14 cellular contexts compared by ENCODE assay signal in genomic region chr16:57643166-57643813, GRCh38. TPM values are rescaled to one million over a fixed set of nuclear protein-coding genes. Genes with fewer than 3 reads are reported as not detected.
DNase-seq lines count a peak whose midpoint lies in the region; ATAC-seq and TF ChIP-seq lines count a peak whose summit lies in the region.
"Had no signal": no experiment of that assay in that cellular context is flagged by ENCODE, and none has a peak within 500 bp of the region (broad histone marks: within the 10 kb centered on the region; RNA-seq: fewer than 3 reads in every experiment).

No MANE protein-coding gene starts in this region.

- H3K9me3 ChIP-seq in mammary epithelial cell (replicated peaks; ENCODE audit: insufficient read depth, low read length) (no peaks in the 10 kb centered on the region), left lung (no peaks in the 10 kb centered on the region), upper lobe of left lung (no peaks in the 10 kb centered on the region), trophoblast cell (ENCODE audit: insufficient read depth, low read depth, low read length) (peaks cover 9% of the 10 kb centered on the region)
- H3K9me3 ChIP-seq: SJCRH30 had no signal

- no peaks in the 10 kb centered on the region for H4K20me1 ChIP-seq in mammary epithelial cell (ENCODE audit: insufficient read depth, low read length)

- H3K9ac ChIP-seq in mammary epithelial cell (ENCODE audit: insufficient read depth, low read length) (no peak overlapping the region), trophoblast cell (ENCODE audit: low read length) (no peak overlapping the region)

- no TSS peak for BruUV-seq in mammary epithelial cell (replicated peaks; lab: Mats Ljungman, UMichigan)

- peaks cover 19% of the 10 kb centered on the region for H3K4me1 Mint-ChIP-seq in activated naive CD8-positive, alpha-beta T cell treated with anti-CD3 and anti-CD28 coated beads, Interleukin-2, amount 10 ng/mL, durations not matched to agents 7 days and 5 days
- H3K4me1 Mint-ChIP-seq in activated naive CD8-positive, alpha-beta T cell treated with anti-CD3 and anti-CD28 coated beads for 36 hours: peaks cover 17% of the 10 kb centered on the region

- H3K4me2 ChIP-seq in mammary epithelial cell (ENCODE audit: insufficient read depth, low read depth, low read length) (peak overlapping the region; percentile 10), trophoblast cell (ENCODE audit: low read length) (no peak overlapping the region)

- no peaks in the 10 kb centered on the region for H3K36me3 Mint-ChIP-seq in activated naive CD8-positive, alpha-beta T cell treated with anti-CD3 and anti-CD28 coated beads, Interleukin-2, amount 10 ng/mL, durations not matched to agents 7 days and 5 days
- no peaks in the 10 kb centered on the region for H3K36me3 Mint-ChIP-seq in activated naive CD8-positive, alpha-beta T cell treated with anti-CD3 and anti-CD28 coated beads for 36 hours

- H3K4ac ChIP-seq in trophoblast cell (ENCODE audit: low read depth, low read length): no peak overlapping the region

- H3K9me3 Mint-ChIP-seq in activated naive CD8-positive, alpha-beta T cell treated with anti-CD3 and anti-CD28 coated beads, Interleukin-2, amount 10 ng/mL, durations not matched to agents 7 days and 5 days: no peaks in the 10 kb centered on the region
- H3K9me3 Mint-ChIP-seq in activated naive CD8-positive, alpha-beta T cell treated with anti-CD3 and anti-CD28 coated beads for 36 hours: no peaks in the 10 kb centered on the region
- H3K9me3 Mint-ChIP-seq: central memory CD8-positive, alpha-beta T cell had no signal

- H2BK120ac ChIP-seq in trophoblast cell (ENCODE audit: insufficient read depth, low read length, poor library complexity): no peak overlapping the region

- WGBS in mammary epithelial cell (ENCODE audit: low coverage, missing lambda C conversion rate): 7% methylated on average over 5 of the region's 7 CpGs
- 27 to 45% methylated on average over 6 to 7 of the region's 7 CpGs for WGBS in upper lobe of left lung, 2 donors
- no CpG with 5 or more reads among the region's 7 CpGs for WGBS in trophoblast cell (ENCODE audit: extremely low coverage, insufficient coverage, insufficient read length)

- no peak overlapping the region for H2BK12ac ChIP-seq in trophoblast cell (ENCODE audit: low read length)

- H3K4me1 ChIP-seq in mammary epithelial cell (ENCODE audit: insufficient read depth, low read length) (peaks cover 71% of the 10 kb centered on the region), left lung (peaks cover 6 to 70% of the 10 kb centered on the region in 2 donors), upper lobe of left lung (peaks cover 60 to 72% (median 64%) of the 10 kb centered on the region in 4 donors), trophoblast cell (ENCODE audit: control insufficient read depth in 1 of 2, insufficient read depth in 2 of 2, low read length in 2 of 2) (peaks cover 9 to 18% of the 10 kb centered on the region in 2 experiments)
- H3K4me1 ChIP-seq: SJCRH30 had no signal

- H2AFZ ChIP-seq in mammary epithelial cell (ENCODE audit: low read depth, low read length) (no peak overlapping the region), trophoblast cell (ENCODE audit: insufficient read depth, low read length, poor library complexity) (no peak overlapping the region)

- H4K12ac ChIP-seq in trophoblast cell (ENCODE audit: low read depth, low read length): no peak overlapping the region

- H3K27me3 Mint-ChIP-seq in activated naive CD8-positive, alpha-beta T cell treated with anti-CD3 and anti-CD28 coated beads, Interleukin-2, amount 10 ng/mL, durations not matched to agents 7 days and 5 days: peaks cover 22% of the 10 kb centered on the region
- peaks cover 9% of the 10 kb centered on the region for H3K27me3 Mint-ChIP-seq in activated naive CD8-positive, alpha-beta T cell treated with anti-CD3 and anti-CD28 coated beads for 36 hours
- H3K27me3 Mint-ChIP-seq: central memory CD8-positive, alpha-beta T cell had no signal

- TF ChIP-seq EP300 in upper lobe of left lung (IDR thresholded peaks at IDR 0.05): no peak

- no peak for DNase-seq in activated naive CD8-positive, alpha-beta T cell treated with anti-CD3 and anti-CD28 coated beads, Interleukin-2, amount 10 ng/mL, durations not matched to agents 7 days and 5 days
- DNase-seq in activated naive CD8-positive, alpha-beta T cell treated with anti-CD3 and anti-CD28 coated beads for 36 hours: no peak
- DNase-seq in mammary epithelial cell: peak; percentile 60
- DNase-seq in left lung: peak in 1 of 2 donors; percentile 62
- DNase-seq in upper lobe of left lung: peak; percentile 61 to 79
- DNase-seq in iPS-NIHi7 (ENCODE audit: extremely low spot score): no peak
- no peak for DNase-seq in trophoblast cell
- DNase-seq: 8988T; NCI-H1417; SJCRH30; stimulated activated naive CD4-positive, alpha-beta T cell treated with Interleukin-2 at 50 U/mL for 16 hours had no signal

- H3K18ac ChIP-seq in trophoblast cell (ENCODE audit: low read length): no peak overlapping the region

- TF ChIP-seq CTCF in mammary epithelial cell (conservative IDR thresholded peaks at IDR 0.05 in 1 of 2, IDR thresholded peaks at IDR 0.05 in 1 of 2; ENCODE audit: extremely low read depth in 1 of 2, insufficient read depth in 1 of 2, low read depth in 1 of 2, low read length in 2 of 2): no peak
- TF ChIP-seq CTCF in left lung (IDR thresholded peaks at IDR 0.05): no peak
- TF ChIP-seq CTCF in upper lobe of left lung (IDR thresholded peaks at IDR 0.05): no peak

- no peak overlapping the region for H2BK5ac ChIP-seq in trophoblast cell (ENCODE audit: low read depth, low read length, poor library complexity)

- H3K4me3 ChIP-seq in mammary epithelial cell (replicated peaks in 1 of 3; ENCODE audit: insufficient read depth in 1 of 3, low read depth in 2 of 3, low read length in 3 of 3): no peak overlapping the region
- no peak overlapping the region for H3K4me3 ChIP-seq in left lung
- no peak overlapping the region for H3K4me3 ChIP-seq in upper lobe of left lung
- H3K4me3 ChIP-seq in trophoblast cell (ENCODE audit: low read depth, low read length): no peak overlapping the region
- H3K4me3 ChIP-seq: GM12878, SJCRH30 had no signal

- H3K27ac ChIP-seq in mammary epithelial cell (ENCODE audit: insufficient read depth, low read depth, low read length) (no peak overlapping the region), left lung (peak overlapping the region in 1 of 2 donors; percentile 37), upper lobe of left lung (peak overlapping the region; percentile 27 to 66 (median 64)), trophoblast cell (ENCODE audit: low read depth, low read length) (no peak overlapping the region)
- H3K27ac ChIP-seq: SJCRH30 had no signal

- POLR2A ChIA-PET in activated naive CD8-positive, alpha-beta T cell treated with anti-CD3 and anti-CD28 coated beads, Interleukin-2, amount 10 ng/mL, durations not matched to agents 7 days and 5 days (lab: Charles Lee): no interaction called here

- H3K27ac Mint-ChIP-seq in activated naive CD8-positive, alpha-beta T cell treated with anti-CD3 and anti-CD28 coated beads, Interleukin-2, amount 10 ng/mL, durations not matched to agents 7 days and 5 days: peak overlapping the region; percentile 43
- no peak overlapping the region for H3K27ac Mint-ChIP-seq in activated naive CD8-positive, alpha-beta T cell treated with anti-CD3 and anti-CD28 coated beads for 36 hours

- no peak overlapping the region for H3K14ac ChIP-seq in trophoblast cell (ENCODE audit: low read length)

- intact Hi-C loops in mammary epithelial cell (cut with micrococcal nuclease) (loop anchor here (2.0 kb wide), 1 partner anchor 14 kb away; the partner anchor contains the start of gene ADGRG1), left lung (cut with DNase I) (no loop called here)

- no peak overlapping the region for H4K8ac ChIP-seq in trophoblast cell (ENCODE audit: low read depth, low read length)

- no peaks in the 10 kb centered on the region for H3K79me1 ChIP-seq in trophoblast cell (ENCODE audit: low read length)

- peaks cover 7% of the 10 kb centered on the region for H3K36me3 ChIP-seq in mammary epithelial cell (ENCODE audit: insufficient read depth, low read length)
- H3K36me3 ChIP-seq in left lung: no peaks in the 10 kb centered on the region
- H3K36me3 ChIP-seq in upper lobe of left lung: peaks cover 0 to 16% (median 0%) of the 10 kb centered on the region in 4 donors
- H3K36me3 ChIP-seq in trophoblast cell (ENCODE audit: control insufficient read depth in 1 of 2, insufficient read depth in 2 of 2, low read length in 2 of 2): peaks cover 25 to 28% of the 10 kb centered on the region in 2 experiments
- H3K36me3 ChIP-seq: SJCRH30 had no signal

- H3K79me2 ChIP-seq in mammary epithelial cell (ENCODE audit: insufficient read depth, low read length): peaks cover 55% of the 10 kb centered on the region
- no peaks in the 10 kb centered on the region for H3K79me2 ChIP-seq in trophoblast cell (ENCODE audit: control insufficient read depth, insufficient read depth, low read length, poor library complexity)

- H3K27me3 ChIP-seq in mammary epithelial cell (ENCODE audit: insufficient read depth, low read length): no peaks in the 10 kb centered on the region
- peaks cover 0 to 18% of the 10 kb centered on the region in 2 donors for H3K27me3 ChIP-seq in left lung
- H3K27me3 ChIP-seq in upper lobe of left lung: no peaks in the 10 kb centered on the region
- no peaks in the 10 kb centered on the region for H3K27me3 ChIP-seq in trophoblast cell (ENCODE audit: insufficient read depth, low read length)

- no peak overlapping the region for H3K4me3 Mint-ChIP-seq in activated naive CD8-positive, alpha-beta T cell treated with anti-CD3 and anti-CD28 coated beads, Interleukin-2, amount 10 ng/mL, durations not matched to agents 7 days and 5 days
- no peak overlapping the region for H3K4me3 Mint-ChIP-seq in activated naive CD8-positive, alpha-beta T cell treated with anti-CD3 and anti-CD28 coated beads for 36 hours
- H3K4me3 Mint-ChIP-seq: central memory CD8-positive, alpha-beta T cell had no signal

- dilution Hi-C loops in mammary epithelial cell (cut with HindIII; ENCODE audit: low sequenced_read_pairs): loop anchor here (5.0 kb wide), 4 partner anchors 44 to 226 kb away; no protein-coding TSS in a partner anchor

- H2AK5ac ChIP-seq in trophoblast cell (ENCODE audit: low read length): no peak overlapping the region

- in situ Hi-C loops in mammary epithelial cell (cut with MboI; ENCODE audit: low sequenced_read_pairs in 2 of 2): no loop called here

- no peak overlapping the region for H4K91ac ChIP-seq in trophoblast cell (ENCODE audit: low read depth, low read length)

- H3K23ac ChIP-seq in trophoblast cell (ENCODE audit: low read length): no peak overlapping the region

- TF ChIP-seq POLR2A in upper lobe of left lung (IDR thresholded peaks at IDR 0.05): no peak

- no peak for ATAC-seq in activated naive CD8-positive, alpha-beta T cell treated with anti-CD3 and anti-CD28 coated beads, Interleukin-2, amount 10 ng/mL, durations not matched to agents 7 days and 5 days (ENCODE audit: low read depth)
- ATAC-seq in left lung (peak; percentile 64), upper lobe of left lung (ENCODE audit: low FRiP score in 2 of 2) (peak in 1 of 2 donors; percentile 28), HG03039 (IDR thresholded peaks at IDR 0.05; ENCODE audit: unreplicated experiment) (no peak)
- ATAC-seq: GM12878 had no signal

- CTCF ChIA-PET in mammary epithelial cell (lab: Charles Lee; ENCODE audit: low non-redundant PET): no interaction called here

RNA-seq across cellular contexts. Expression of gene ADGRG1, which starts 14.9 kb away (rescaled TPM):
- 1 to 10 TPM; 4.3 to 5.6 TPM for total RNA-seq in activated naive CD8-positive, alpha-beta T cell treated with anti-CD3 and anti-CD28 coated beads, Interleukin-2, amount 10 ng/mL, durations not matched to agents 7 days and 5 days
- 1 to 10 TPM; 2.8 to 3.0 TPM for total RNA-seq in activated naive CD8-positive, alpha-beta T cell treated with anti-CD3 and anti-CD28 coated beads for 36 hours
- total RNA-seq in mammary epithelial cell (100 to 1,000 TPM; 195 to 196 TPM), left lung (10 to 100 TPM; 53.2 to 78.4 TPM), upper lobe of left lung (10 to 100 TPM; 34.6 to 89.3 (median 40.4) TPM)
- 125 TPM for polyA plus RNA-seq in mammary epithelial cell
- polyA minus RNA-seq in mammary epithelial cell: 186 TPM
- 242 and 265 TPM in 2 replicates for polyA plus RNA-seq in trophoblast cell (2013)

RNA-seq across cellular contexts. Expression of gene ADGRG3, which starts 24.8 kb away (rescaled TPM):
- not detected for total RNA-seq in activated naive CD8-positive, alpha-beta T cell treated with anti-CD3 and anti-CD28 coated beads, Interleukin-2, amount 10 ng/mL, durations not matched to agents 7 days and 5 days
- total RNA-seq in activated naive CD8-positive, alpha-beta T cell treated with anti-CD3 and anti-CD28 coated beads for 36 hours: not detected
- total RNA-seq in mammary epithelial cell (not detected), left lung (10 to 100 TPM in 1 of 2 donors, 1 to 10 TPM in 1; 1.1 to 29.8 TPM), upper lobe of left lung (10 to 100 TPM in 2 of 6 donors, 1 to 10 TPM in 4; 3.1 to 17.2 (median 8.4) TPM)
- polyA plus RNA-seq in mammary epithelial cell: not detected
- polyA minus RNA-seq in mammary epithelial cell: not detected
- polyA plus RNA-seq in trophoblast cell (2013): 0.49 and 0.54 TPM in 2 replicates
- total RNA-seq: GM12878, SJCRH30 had no signal

RNA-seq across cellular contexts. Expression of gene DRC7, which starts 51.3 kb away (rescaled TPM):
- under 1 TPM in 1 of 2 experiments, not detected in 1; 0.17 TPM for total RNA-seq in activated naive CD8-positive, alpha-beta T cell treated with anti-CD3 and anti-CD28 coated beads, Interleukin-2, amount 10 ng/mL, durations not matched to agents 7 days and 5 days
- total RNA-seq in activated naive CD8-positive, alpha-beta T cell treated with anti-CD3 and anti-CD28 coated beads for 36 hours: not detected
- total RNA-seq in mammary epithelial cell (not detected), left lung (1 to 10 TPM in 1 of 2 donors, under 1 TPM in 1; 0.52 to 3.8 TPM), upper lobe of left lung (10 to 100 TPM in 2 of 6 donors, 1 to 10 TPM in 4; 1.2 to 15.9 (median 7.8) TPM)
- 0.07 TPM for polyA plus RNA-seq in mammary epithelial cell
- not detected for polyA minus RNA-seq in mammary epithelial cell
- polyA plus RNA-seq in trophoblast cell (2013): 0.06 and 0.19 TPM in 2 replicates
- total RNA-seq: SJCRH30 had no signal

Comparison
In these comparisons a context has a peak if more than half of its experiments do, and no peak if none do; other contexts are left out.
1. DNase-seq: peak in mammary epithelial cell (single experiment) and upper lobe of left lung (2 of 2); none in activated naive CD8-positive, alpha-beta T cell treated with anti-CD3 and anti-CD28 coated beads, Interleukin-2, amount 10 ng/mL, durations not matched to agents 7 days and 5 days (single experiment), activated naive CD8-positive, alpha-beta T cell treated with anti-CD3 and anti-CD28 coated beads for 36 hours (single experiment), iPS-NIHi7 (single experiment) and trophoblast cell (0 of 2).
2. H3K27ac ChIP-seq: peak in upper lobe of left lung (4 of 4); none in mammary epithelial cell (single experiment) and trophoblast cell (single experiment).
3. RNA of gene ADGRG1, which starts 14.9 kb away (total RNA-seq): 195 to 196 TPM in mammary epithelial cell, 53.2 to 78.4 TPM in left lung and 34.6 to 89.3 TPM in upper lobe of left lung; 4.3 to 5.6 TPM in activated naive CD8-positive, alpha-beta T cell treated with anti-CD3 and anti-CD28 coated beads, Interleukin-2, amount 10 ng/mL, durations not matched to agents 7 days and 5 days and 2.8 to 3.0 TPM in activated naive CD8-positive, alpha-beta T cell treated with anti-CD3 and anti-CD28 coated beads for 36 hours; every median in the first group is over 4 times any median in the second.